In the genomic region with DNA sequence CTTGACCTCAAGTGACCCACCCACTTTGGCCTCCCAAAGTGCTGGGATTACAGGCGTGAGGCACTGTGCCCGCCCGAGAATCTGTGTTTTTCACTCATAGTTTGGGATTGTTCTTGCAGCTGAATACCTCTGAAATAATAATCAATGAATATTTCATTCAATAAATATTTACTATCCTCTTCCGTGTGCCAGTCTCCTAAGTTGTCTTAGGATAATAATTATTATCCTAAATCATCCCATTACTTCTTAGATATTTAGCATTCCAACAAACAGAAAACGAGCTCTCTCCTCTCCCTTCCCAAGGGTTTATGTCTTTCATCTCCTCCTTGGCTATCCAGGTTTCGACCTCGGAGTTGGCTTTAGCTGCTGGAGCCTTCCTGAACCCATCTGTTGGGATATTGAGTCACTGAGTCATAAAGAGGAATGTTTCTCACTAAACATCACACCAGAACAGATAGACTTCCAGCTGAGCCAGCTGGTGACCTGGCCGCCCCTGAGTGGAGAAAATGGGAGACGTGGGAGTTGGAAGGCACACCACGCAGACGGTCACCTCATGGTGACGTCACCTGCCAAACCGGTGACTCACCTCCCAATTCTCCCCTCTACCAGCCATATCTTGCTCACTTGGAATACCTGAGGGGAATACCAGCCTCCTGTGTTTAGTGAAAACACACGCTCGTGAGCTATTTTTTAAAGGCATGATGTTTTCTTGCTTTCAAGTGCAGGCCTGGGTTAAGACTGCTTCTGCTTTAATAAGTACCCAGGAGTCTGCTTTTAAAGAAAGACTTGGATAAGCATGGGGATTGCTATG, we compare ENCODE assay signal across 2 cellular contexts.
A peak's percentile ranks its signal among the peaks of the same experiment; 100 is the strongest.
TF ChIP-seq lines count a peak whose summit lies in the region.

No MANE protein-coding gene starts in this region.

TF ChIP-seq in K562, 482 proteins besides CTCF, POLR2A, EP300 and RAD21 (continued from another document and continues in another):
- TF ChIP-seq, protein P1, sequence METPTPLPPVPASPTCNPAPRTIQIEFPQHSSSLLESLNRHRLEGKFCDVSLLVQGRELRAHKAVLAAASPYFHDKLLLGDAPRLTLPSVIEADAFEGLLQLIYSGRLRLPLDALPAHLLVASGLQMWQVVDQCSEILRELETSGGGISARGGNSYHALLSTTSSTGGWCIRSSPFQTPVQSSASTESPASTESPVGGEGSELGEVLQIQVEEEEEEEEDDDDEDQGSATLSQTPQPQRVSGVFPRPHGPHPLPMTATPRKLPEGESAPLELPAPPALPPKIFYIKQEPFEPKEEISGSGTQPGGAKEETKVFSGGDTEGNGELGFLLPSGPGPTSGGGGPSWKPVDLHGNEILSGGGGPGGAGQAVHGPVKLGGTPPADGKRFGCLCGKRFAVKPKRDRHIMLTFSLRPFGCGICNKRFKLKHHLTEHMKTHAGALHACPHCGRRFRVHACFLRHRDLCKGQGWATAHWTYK (CRISPR knock-in tag; IDR thresholded peaks at IDR 0.05), result peak; percentile 31; the same call in 1 of the 2 replicates
- TF ChIP-seq, protein P2, sequence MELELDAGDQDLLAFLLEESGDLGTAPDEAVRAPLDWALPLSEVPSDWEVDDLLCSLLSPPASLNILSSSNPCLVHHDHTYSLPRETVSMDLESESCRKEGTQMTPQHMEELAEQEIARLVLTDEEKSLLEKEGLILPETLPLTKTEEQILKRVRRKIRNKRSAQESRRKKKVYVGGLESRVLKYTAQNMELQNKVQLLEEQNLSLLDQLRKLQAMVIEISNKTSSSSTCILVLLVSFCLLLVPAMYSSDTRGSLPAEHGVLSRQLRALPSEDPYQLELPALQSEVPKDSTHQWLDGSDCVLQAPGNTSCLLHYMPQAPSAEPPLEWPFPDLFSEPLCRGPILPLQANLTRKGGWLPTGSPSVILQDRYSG (tag; conservative IDR thresholded peaks at IDR 0.05; ENCODE audit: low read depth), result peak; percentile 92
- TF ChIP-seq, protein P3, sequence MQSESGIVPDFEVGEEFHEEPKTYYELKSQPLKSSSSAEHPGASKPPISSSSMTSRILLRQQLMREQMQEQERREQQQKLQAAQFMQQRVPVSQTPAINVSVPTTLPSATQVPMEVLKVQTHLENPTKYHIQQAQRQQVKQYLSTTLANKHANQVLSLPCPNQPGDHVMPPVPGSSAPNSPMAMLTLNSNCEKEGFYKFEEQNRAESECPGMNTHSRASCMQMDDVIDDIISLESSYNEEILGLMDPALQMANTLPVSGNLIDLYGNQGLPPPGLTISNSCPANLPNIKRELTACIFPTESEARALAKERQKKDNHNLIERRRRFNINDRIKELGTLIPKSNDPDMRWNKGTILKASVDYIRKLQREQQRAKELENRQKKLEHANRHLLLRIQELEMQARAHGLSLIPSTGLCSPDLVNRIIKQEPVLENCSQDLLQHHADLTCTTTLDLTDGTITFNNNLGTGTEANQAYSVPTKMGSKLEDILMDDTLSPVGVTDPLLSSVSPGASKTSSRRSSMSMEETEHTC (IDR thresholded peaks at IDR 0.05), result peak; percentile 49; the same call in 1 of the 2 replicates
- TF ChIP-seq CEBPB (tag; IDR thresholded peaks at IDR 0.05) (no peak), PHF21A (IDR thresholded peaks at IDR 0.05; ENCODE audit: borderline replicate concordance, low read depth) (no peak), L3MBTL2 (IDR thresholded peaks at IDR 0.05) (peak; percentile 64), JUNB (CRISPR knock-in tag; conservative IDR thresholded peaks at IDR 0.05) (peak; percentile 99), TAF7 (tag; IDR thresholded peaks at IDR 0.05) (no peak), ZNF239 (CRISPR knock-in tag; IDR thresholded peaks at IDR 0.05) (no peak), ZZZ3 (IDR thresholded peaks at IDR 0.05) (no peak), NFIC (IDR thresholded peaks at IDR 0.05) (peak; percentile 78), RFX1 (IDR thresholded peaks at IDR 0.05) (no peak)
- TF ChIP-seq, protein P4, sequence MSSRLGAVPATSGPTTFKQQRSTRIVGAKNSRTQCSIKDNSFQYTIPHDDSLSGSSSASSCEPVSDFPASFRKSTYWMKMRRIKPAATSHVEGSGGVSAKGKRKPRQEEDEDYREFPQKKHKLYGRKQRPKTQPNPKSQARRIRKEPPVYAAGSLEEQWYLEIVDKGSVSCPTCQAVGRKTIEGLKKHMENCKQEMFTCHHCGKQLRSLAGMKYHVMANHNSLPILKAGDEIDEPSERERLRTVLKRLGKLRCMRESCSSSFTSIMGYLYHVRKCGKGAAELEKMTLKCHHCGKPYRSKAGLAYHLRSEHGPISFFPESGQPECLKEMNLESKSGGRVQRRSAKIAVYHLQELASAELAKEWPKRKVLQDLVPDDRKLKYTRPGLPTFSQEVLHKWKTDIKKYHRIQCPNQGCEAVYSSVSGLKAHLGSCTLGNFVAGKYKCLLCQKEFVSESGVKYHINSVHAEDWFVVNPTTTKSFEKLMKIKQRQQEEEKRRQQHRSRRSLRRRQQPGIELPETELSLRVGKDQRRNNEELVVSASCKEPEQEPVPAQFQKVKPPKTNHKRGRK (tag; IDR thresholded peaks at IDR 0.05), result no peak
- TF ChIP-seq, protein P5, sequence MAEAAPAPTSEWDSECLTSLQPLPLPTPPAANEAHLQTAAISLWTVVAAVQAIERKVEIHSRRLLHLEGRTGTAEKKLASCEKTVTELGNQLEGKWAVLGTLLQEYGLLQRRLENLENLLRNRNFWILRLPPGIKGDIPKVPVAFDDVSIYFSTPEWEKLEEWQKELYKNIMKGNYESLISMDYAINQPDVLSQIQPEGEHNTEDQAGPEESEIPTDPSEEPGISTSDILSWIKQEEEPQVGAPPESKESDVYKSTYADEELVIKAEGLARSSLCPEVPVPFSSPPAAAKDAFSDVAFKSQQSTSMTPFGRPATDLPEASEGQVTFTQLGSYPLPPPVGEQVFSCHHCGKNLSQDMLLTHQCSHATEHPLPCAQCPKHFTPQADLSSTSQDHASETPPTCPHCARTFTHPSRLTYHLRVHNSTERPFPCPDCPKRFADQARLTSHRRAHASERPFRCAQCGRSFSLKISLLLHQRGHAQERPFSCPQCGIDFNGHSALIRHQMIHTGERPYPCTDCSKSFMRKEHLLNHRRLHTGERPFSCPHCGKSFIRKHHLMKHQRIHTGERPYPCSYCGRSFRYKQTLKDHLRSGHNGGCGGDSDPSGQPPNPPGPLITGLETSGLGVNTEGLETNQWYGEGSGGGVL (CRISPR knock-in tag; IDR thresholded peaks at IDR 0.05), result no peak
- TF ChIP-seq, protein P6, sequence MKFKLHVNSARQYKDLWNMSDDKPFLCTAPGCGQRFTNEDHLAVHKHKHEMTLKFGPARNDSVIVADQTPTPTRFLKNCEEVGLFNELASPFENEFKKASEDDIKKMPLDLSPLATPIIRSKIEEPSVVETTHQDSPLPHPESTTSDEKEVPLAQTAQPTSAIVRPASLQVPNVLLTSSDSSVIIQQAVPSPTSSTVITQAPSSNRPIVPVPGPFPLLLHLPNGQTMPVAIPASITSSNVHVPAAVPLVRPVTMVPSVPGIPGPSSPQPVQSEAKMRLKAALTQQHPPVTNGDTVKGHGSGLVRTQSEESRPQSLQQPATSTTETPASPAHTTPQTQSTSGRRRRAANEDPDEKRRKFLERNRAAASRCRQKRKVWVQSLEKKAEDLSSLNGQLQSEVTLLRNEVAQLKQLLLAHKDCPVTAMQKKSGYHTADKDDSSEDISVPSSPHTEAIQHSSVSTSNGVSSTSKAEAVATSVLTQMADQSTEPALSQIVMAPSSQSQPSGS (CRISPR knock-in tag; IDR thresholded peaks at IDR 0.05), result peak; percentile 3; the same call in 1 of the 2 replicates
- TF ChIP-seq, protein P7, sequence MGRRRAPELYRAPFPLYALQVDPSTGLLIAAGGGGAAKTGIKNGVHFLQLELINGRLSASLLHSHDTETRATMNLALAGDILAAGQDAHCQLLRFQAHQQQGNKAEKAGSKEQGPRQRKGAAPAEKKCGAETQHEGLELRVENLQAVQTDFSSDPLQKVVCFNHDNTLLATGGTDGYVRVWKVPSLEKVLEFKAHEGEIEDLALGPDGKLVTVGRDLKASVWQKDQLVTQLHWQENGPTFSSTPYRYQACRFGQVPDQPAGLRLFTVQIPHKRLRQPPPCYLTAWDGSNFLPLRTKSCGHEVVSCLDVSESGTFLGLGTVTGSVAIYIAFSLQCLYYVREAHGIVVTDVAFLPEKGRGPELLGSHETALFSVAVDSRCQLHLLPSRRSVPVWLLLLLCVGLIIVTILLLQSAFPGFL (CRISPR knock-in tag; IDR thresholded peaks at IDR 0.05), result no peak

TF ChIP-seq in HepG2, 621 proteins besides CTCF, POLR2A, EP300 and RAD21 (continued from another document and continues in another):
- TF ChIP-seq, protein P8, sequence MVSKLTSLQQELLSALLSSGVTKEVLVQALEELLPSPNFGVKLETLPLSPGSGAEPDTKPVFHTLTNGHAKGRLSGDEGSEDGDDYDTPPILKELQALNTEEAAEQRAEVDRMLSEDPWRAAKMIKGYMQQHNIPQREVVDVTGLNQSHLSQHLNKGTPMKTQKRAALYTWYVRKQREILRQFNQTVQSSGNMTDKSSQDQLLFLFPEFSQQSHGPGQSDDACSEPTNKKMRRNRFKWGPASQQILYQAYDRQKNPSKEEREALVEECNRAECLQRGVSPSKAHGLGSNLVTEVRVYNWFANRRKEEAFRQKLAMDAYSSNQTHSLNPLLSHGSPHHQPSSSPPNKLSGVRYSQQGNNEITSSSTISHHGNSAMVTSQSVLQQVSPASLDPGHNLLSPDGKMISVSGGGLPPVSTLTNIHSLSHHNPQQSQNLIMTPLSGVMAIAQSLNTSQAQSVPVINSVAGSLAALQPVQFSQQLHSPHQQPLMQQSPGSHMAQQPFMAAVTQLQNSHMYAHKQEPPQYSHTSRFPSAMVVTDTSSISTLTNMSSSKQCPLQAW (CRISPR knock-in tag; IDR thresholded peaks at IDR 0.05), result no peak
- no peak for TF ChIP-seq SCMH1 (CRISPR knock-in tag; IDR thresholded peaks at IDR 0.05; ENCODE audit: borderline replicate concordance)
- TF ChIP-seq, protein P9, sequence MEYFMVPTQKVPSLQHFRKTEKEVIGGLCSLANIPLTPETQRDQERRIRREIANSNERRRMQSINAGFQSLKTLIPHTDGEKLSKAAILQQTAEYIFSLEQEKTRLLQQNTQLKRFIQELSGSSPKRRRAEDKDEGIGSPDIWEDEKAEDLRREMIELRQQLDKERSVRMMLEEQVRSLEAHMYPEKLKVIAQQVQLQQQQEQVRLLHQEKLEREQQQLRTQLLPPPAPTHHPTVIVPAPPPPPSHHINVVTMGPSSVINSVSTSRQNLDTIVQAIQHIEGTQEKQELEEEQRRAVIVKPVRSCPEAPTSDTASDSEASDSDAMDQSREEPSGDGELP (IDR thresholded peaks at IDR 0.05; ENCODE audit: borderline replicate concordance, low read depth), result peak; percentile 75; the same call in 1 of the 2 replicates
- TF ChIP-seq CREB1 (IDR thresholded peaks at IDR 0.05), result peak; percentile 99
- TF ChIP-seq CREB1 (CRISPR knock-in tag; IDR thresholded peaks at IDR 0.05), result peak; percentile 89
- TF ChIP-seq ZNF550 (CRISPR knock-in tag; IDR thresholded peaks at IDR 0.05; ENCODE audit: borderline replicate concordance), result no peak
- no peak for TF ChIP-seq ZSCAN21 (CRISPR knock-in tag; IDR thresholded peaks at IDR 0.05; ENCODE audit: borderline replicate concordance)
- TF ChIP-seq, protein P10, sequence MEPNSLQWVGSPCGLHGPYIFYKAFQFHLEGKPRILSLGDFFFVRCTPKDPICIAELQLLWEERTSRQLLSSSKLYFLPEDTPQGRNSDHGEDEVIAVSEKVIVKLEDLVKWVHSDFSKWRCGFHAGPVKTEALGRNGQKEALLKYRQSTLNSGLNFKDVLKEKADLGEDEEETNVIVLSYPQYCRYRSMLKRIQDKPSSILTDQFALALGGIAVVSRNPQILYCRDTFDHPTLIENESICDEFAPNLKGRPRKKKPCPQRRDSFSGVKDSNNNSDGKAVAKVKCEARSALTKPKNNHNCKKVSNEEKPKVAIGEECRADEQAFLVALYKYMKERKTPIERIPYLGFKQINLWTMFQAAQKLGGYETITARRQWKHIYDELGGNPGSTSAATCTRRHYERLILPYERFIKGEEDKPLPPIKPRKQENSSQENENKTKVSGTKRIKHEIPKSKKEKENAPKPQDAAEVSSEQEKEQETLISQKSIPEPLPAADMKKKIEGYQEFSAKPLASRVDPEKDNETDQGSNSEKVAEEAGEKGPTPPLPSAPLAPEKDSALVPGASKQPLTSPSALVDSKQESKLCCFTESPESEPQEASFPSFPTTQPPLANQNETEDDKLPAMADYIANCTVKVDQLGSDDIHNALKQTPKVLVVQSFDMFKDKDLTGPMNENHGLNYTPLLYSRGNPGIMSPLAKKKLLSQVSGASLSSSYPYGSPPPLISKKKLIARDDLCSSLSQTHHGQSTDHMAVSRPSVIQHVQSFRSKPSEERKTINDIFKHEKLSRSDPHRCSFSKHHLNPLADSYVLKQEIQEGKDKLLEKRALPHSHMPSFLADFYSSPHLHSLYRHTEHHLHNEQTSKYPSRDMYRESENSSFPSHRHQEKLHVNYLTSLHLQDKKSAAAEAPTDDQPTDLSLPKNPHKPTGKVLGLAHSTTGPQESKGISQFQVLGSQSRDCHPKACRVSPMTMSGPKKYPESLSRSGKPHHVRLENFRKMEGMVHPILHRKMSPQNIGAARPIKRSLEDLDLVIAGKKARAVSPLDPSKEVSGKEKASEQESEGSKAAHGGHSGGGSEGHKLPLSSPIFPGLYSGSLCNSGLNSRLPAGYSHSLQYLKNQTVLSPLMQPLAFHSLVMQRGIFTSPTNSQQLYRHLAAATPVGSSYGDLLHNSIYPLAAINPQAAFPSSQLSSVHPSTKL (CRISPR knock-in tag; IDR thresholded peaks at IDR 0.05), result peak; percentile 51
- TF ChIP-seq ZNF747 (CRISPR knock-in tag; IDR thresholded peaks at IDR 0.05; ENCODE audit: borderline replicate concordance), result no peak
- 0 out of 2 replicates have a peak, but pooled peaks have one; percentile 12 for TF ChIP-seq SALL1 (CRISPR knock-in tag; IDR thresholded peaks at IDR 0.05)
- TF ChIP-seq, protein P11, sequence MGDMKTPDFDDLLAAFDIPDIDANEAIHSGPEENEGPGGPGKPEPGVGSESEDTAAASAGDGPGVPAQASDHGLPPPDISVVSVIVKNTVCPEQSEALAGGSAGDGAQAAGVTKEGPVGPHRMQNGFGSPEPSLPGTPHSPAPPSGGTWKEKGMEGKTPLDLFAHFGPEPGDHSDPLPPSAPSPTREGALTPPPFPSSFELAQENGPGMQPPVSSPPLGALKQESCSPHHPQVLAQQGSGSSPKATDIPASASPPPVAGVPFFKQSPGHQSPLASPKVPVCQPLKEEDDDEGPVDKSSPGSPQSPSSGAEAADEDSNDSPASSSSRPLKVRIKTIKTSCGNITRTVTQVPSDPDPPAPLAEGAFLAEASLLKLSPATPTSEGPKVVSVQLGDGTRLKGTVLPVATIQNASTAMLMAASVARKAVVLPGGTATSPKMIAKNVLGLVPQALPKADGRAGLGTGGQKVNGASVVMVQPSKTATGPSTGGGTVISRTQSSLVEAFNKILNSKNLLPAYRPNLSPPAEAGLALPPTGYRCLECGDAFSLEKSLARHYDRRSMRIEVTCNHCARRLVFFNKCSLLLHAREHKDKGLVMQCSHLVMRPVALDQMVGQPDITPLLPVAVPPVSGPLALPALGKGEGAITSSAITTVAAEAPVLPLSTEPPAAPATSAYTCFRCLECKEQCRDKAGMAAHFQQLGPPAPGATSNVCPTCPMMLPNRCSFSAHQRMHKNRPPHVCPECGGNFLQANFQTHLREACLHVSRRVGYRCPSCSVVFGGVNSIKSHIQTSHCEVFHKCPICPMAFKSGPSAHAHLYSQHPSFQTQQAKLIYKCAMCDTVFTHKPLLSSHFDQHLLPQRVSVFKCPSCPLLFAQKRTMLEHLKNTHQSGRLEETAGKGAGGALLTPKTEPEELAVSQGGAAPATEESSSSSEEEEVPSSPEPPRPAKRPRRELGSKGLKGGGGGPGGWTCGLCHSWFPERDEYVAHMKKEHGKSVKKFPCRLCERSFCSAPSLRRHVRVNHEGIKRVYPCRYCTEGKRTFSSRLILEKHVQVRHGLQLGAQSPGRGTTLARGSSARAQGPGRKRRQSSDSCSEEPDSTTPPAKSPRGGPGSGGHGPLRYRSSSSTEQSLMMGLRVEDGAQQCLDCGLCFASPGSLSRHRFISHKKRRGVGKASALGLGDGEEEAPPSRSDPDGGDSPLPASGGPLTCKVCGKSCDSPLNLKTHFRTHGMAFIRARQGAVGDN (CRISPR knock-in tag; IDR thresholded peaks at IDR 0.05), result 0 out of 2 replicates have a peak, but pooled peaks have one; percentile 13
- TF ChIP-seq TEAD2 (CRISPR knock-in tag; IDR thresholded peaks at IDR 0.05), result no peak
- TF ChIP-seq GABPA (IDR thresholded peaks at IDR 0.05; ENCODE audit: low read depth, low read length), result no peak
- TF ChIP-seq GABPA (CRISPR knock-in tag; IDR thresholded peaks at IDR 0.05; ENCODE audit: low read depth), result no peak
